8 cellular contexts compared by ENCODE assay signal in the genomic region with DNA sequence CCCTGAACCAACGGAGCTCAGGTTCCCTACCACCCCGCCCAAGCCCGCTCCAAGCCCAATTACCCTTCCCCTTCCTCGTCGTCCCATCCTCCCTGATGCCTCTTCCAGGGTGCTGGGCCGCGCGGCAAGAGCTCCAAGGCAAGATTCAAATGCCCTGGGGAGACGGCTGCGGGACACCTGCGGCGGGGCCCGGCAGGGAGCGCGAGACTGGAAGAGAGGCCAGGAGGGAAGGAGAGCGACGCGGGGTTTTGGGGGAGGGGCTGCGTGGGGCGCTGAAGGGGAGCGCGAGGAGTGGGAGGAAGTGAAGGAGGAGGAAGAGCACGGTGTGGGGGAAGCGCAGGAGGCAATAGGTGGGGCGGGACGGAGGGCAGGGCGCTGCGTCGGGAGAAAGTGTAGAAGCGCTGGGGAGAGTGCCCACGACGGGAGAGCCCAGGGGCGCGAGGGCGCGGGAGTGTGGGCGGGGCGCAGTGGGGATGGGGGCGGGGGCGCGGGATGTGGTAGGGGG. TPM values are rescaled to one million over a fixed set of nuclear protein-coding genes. Genes with fewer than 3 reads are reported as not detected.
DNase-seq lines count a peak whose midpoint lies in the region; ATAC-seq and TF ChIP-seq lines count a peak whose summit lies in the region.

No MANE protein-coding gene starts in this region.

- TF ChIP-seq EP300 in upper lobe of left lung (IDR thresholded peaks at IDR 0.05) = no peak

- H3K4me3 ChIP-seq in colonic mucosa (peak overlapping the region; percentile 26), lower lobe of right lung (peak overlapping the region; percentile 56), upper lobe of left lung (peak overlapping the region in 3 of 4 donors; percentile 50 to 57 (median 53))

- TF ChIP-seq CTCF in AG09319 (IDR thresholded peaks at IDR 0.05; ENCODE audit: low read depth, low read length) (peak; percentile 5; the same call in 1 of the 2 replicates), colonic mucosa (IDR thresholded peaks at IDR 0.05) (no peak), lower lobe of right lung (IDR thresholded peaks at IDR 0.05) (no peak), upper lobe of left lung (IDR thresholded peaks at IDR 0.05) (no peak)

- H3K9me3 ChIP-seq in colonic mucosa = no peaks in the 10 kb centered on the region
- no peaks in the 10 kb centered on the region for H3K9me3 ChIP-seq in lower lobe of right lung
- H3K9me3 ChIP-seq in upper lobe of left lung = no peaks in the 10 kb centered on the region

- ATAC-seq in lower lobe of right lung (peak; percentile 24 to 52), upper lobe of left lung (ENCODE audit: low FRiP score in 2 of 2) (peak; percentile 1 to 12), GM18505 (IDR thresholded peaks at IDR 0.05; ENCODE audit: unreplicated experiment) (no peak)

- H3K27ac ChIP-seq in colonic mucosa = peak overlapping the region; percentile 33
- H3K27ac ChIP-seq in lower lobe of right lung = peak overlapping the region; percentile 49
- H3K27ac ChIP-seq in upper lobe of left lung = peak overlapping the region; percentile 54 to 70 (median 66)

- H3K9ac ChIP-seq in colonic mucosa (ENCODE audit: low read depth in 2 of 2, low read length in 2 of 2) = no peak overlapping the region

- DNase-seq in AG09319 (ENCODE audit: extremely low read depth, low read depth) (peak; percentile 25), LHCN-M2 (ENCODE audit: low read depth) (peak; percentile 58), colonic mucosa (peak; percentile 42), lower lobe of right lung (peak; percentile 61), upper lobe of left lung (peak; percentile 33 to 88), pons (ENCODE audit: low spot score) (no peak)
- DNase-seq in activated T-cell treated with anti-CD3 and anti-CD28 coated beads, Interleukin-2, amount 50 U/mL, for 48 hours = no peak

- TF ChIP-seq POLR2A in upper lobe of left lung (IDR thresholded peaks at IDR 0.05) (no peak), GM18505 (IDR thresholded peaks at IDR 0.05; ENCODE audit: borderline replicate concordance, extremely low read depth, insufficient read depth, insufficient read length) (no peak)

- no peaks in the 10 kb centered on the region for H3K27me3 ChIP-seq in colonic mucosa
- H3K27me3 ChIP-seq in lower lobe of right lung (ENCODE audit: low read depth) = peaks cover 31% of the 10 kb centered on the region
- H3K27me3 ChIP-seq in upper lobe of left lung = peaks cover 0 to 12% (median 0%) of the 10 kb centered on the region in 4 donors

- H3K36me3 ChIP-seq in colonic mucosa = no peaks in the 10 kb centered on the region
- no peaks in the 10 kb centered on the region for H3K36me3 ChIP-seq in lower lobe of right lung
- no peaks in the 10 kb centered on the region for H3K36me3 ChIP-seq in upper lobe of left lung

- no peaks in the 10 kb centered on the region for H3K4me1 ChIP-seq in colonic mucosa
- H3K4me1 ChIP-seq in lower lobe of right lung = peaks cover 16% of the 10 kb centered on the region
- peaks cover 13 to 39% (median 20%) of the 10 kb centered on the region in 4 donors for H3K4me1 ChIP-seq in upper lobe of left lung

- intact Hi-C loops in colonic mucosa (cut with DNase I) = no loop called here
- intact Hi-C loops in lower lobe of right lung (cut with DNase I) = no loop called here

- WGBS in upper lobe of left lung, 2 donors = 6 to 10% methylated on average over 32 to 37 of the region's 41 CpGs

RNA-seq across cellular contexts. Expression of gene NXNL2, which starts 1.0 kb away (rescaled TPM):
- total RNA-seq in LHCN-M2 (2014; rRNA removed) (1.7 and 2.5 TPM in 2 replicates), colonic mucosa (not detected), lower lobe of right lung (0.71 TPM), upper lobe of left lung (1 to 10 TPM in 2 of 6 donors, under 1 TPM in 2, not detected in 2; 0.37 to 4.2 (median 0.97) TPM)
- 6.0 TPM for polyA plus RNA-seq in LHCN-M2 (2012)

Comparison
In these comparisons a context has a peak if more than half of its experiments do, and no peak if none do; other contexts are left out.
1. DNase-seq: peak in AG09319 (single experiment), LHCN-M2 (single experiment), colonic mucosa (single experiment), lower lobe of right lung (single experiment) and upper lobe of left lung (2 of 2); none in activated T-cell treated with anti-CD3 and anti-CD28 coated beads, Interleukin-2, amount 50 U/mL, for 48 hours (0 of 2) and pons (single experiment).
2. Peak in every context shown above with its lines, with median percentiles within 50 percentile points of each other: H3K27ac ChIP-seq and H3K4me3 ChIP-seq.